2 cellular contexts compared by ENCODE assay signal in genomic region chr7:80186721-80187120, GRCh38.
A peak's percentile ranks its signal among the peaks of the same experiment; 100 is the strongest.
TF ChIP-seq lines count a peak whose summit lies in the region.

No MANE protein-coding gene starts in this region.

TF ChIP-seq in liver, 16 proteins besides CTCF, POLR2A, EP300 and RAD21 (continued from another document):
- peak; percentile 89 for TF ChIP-seq FOXA2 (IDR thresholded peaks at IDR 0.05)
- TF ChIP-seq ZBTB33 (IDR thresholded peaks at IDR 0.05): no peak
- no peak for TF ChIP-seq REST (IDR thresholded peaks at IDR 0.05)
- TF ChIP-seq SP1 (IDR thresholded peaks at IDR 0.05): peak; percentile 18
- no peak for TF ChIP-seq NR2F2 (IDR thresholded peaks at IDR 0.05)
- no peak for TF ChIP-seq HNF4G (IDR thresholded peaks at IDR 0.05)
- no peak for TF ChIP-seq TAF1 (conservative IDR thresholded peaks at IDR 0.05)
- TF ChIP-seq GABPA (IDR thresholded peaks at IDR 0.05 in 1 of 2, conservative IDR thresholded peaks at IDR 0.05 in 1 of 2): no peak
- peak; percentile 29 to 31 for TF ChIP-seq HNF4A (conservative IDR thresholded peaks at IDR 0.05)
- TF ChIP-seq FOXA1 (IDR thresholded peaks at IDR 0.05): peak; percentile 76

TF ChIP-seq in HepG2, 621 proteins besides CTCF, POLR2A, EP300 and RAD21 (continued from another document):
- TF ChIP-seq REST (IDR thresholded peaks at IDR 0.05; ENCODE audit: borderline replicate concordance in 1 of 2, low read depth in 1 of 2, low read length in 2 of 2): no peak
- TF ChIP-seq ZNF710 (CRISPR knock-in tag; IDR thresholded peaks at IDR 0.05; ENCODE audit: borderline replicate concordance): no peak
- TF ChIP-seq SMARCC2 (IDR thresholded peaks at IDR 0.05): no peak
- TF ChIP-seq FOXC1 (CRISPR knock-in tag; IDR thresholded peaks at IDR 0.05; ENCODE audit: borderline replicate concordance): no peak
- TF ChIP-seq HOXA9 (CRISPR knock-in tag; IDR thresholded peaks at IDR 0.05; ENCODE audit: borderline replicate concordance): no peak
- TF ChIP-seq ZNF251 (CRISPR knock-in tag; IDR thresholded peaks at IDR 0.05): no peak
- no peak for TF ChIP-seq IRF9 (CRISPR knock-in tag; IDR thresholded peaks at IDR 0.05; ENCODE audit: borderline replicate concordance)
- no peak for TF ChIP-seq ZNF580 (CRISPR knock-in tag; IDR thresholded peaks at IDR 0.05; ENCODE audit: borderline replicate concordance, low read depth)
- no peak for TF ChIP-seq EZH2 (conservative IDR thresholded peaks at IDR 0.05; ENCODE audit: low read depth, low read length)
- no peak for TF ChIP-seq ZNF451 (CRISPR knock-in tag; IDR thresholded peaks at IDR 0.05)
- no peak for TF ChIP-seq BCL6 (CRISPR knock-in tag; IDR thresholded peaks at IDR 0.05)
